26 cellular contexts compared by ENCODE assay signal in the genomic region with DNA sequence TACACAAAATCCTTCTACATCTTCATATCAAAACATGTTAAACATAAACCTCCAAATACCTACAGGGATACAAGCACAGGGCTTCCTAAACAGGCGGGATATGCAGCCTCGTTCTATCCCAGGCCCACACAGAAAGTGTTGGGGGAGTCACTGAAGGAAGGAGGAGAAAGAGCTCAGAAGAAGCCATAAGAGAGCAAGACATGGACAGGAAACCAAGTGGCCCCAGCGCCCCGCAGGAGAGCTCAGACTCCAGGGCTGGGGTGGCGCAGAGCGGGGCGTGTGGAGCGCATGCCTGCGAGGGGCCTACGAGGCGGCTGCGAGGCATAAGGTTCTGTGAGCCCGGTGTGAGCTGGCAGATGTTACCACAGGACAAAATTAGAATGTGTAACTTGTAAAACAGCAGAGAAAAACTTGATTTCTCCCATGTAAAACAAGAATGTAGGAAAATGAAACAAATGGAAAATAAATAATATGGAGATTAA. TPM values are rescaled to one million over a fixed set of nuclear protein-coding genes. Genes with fewer than 3 reads are reported as not detected.
DNase-seq lines count a peak whose midpoint lies in the region; ATAC-seq and FAIRE-seq lines count a peak whose summit lies in the region.
"Had no signal": no experiment of that assay in that cellular context is flagged by ENCODE, and none has a peak within 500 bp of the region (broad histone marks: within the 10 kb centered on the region; RNA-seq: fewer than 3 reads in every experiment).

No MANE protein-coding gene starts in this region.

- peaks cover 46% of the 10 kb centered on the region for H3K4me1 Mint-ChIP-seq in activated naive CD4-positive, alpha-beta T cell treated with anti-CD3 and anti-CD28 coated beads, Interleukin-2, amount 10 ng/mL, durations not matched to agents 7 days and 5 days
- peaks cover 0 to 40% (median 7%) of the 10 kb centered on the region in 4 donors for H3K4me1 Mint-ChIP-seq in CD4-positive, CD25-positive, alpha-beta regulatory T cell
- H3K4me1 Mint-ChIP-seq in T-cell (peaks cover 30 to 35% (median 31%) of the 10 kb centered on the region in 3 donors), immature natural killer cell (peaks cover 11 to 16% of the 10 kb centered on the region in 2 donors)

- WGBS in neuronal stem cell (ENCODE audit: extremely low coverage in 2 of 2, insufficient read length in 2 of 2, insufficient replicate concordance in 1 of 2), 2 donors: no CpG with 5 or more reads among the region's 13 CpGs

- H3K9me3 Mint-ChIP-seq in activated naive CD4-positive, alpha-beta T cell treated with anti-CD3 and anti-CD28 coated beads, Interleukin-2, amount 10 ng/mL, durations not matched to agents 7 days and 5 days: no peaks in the 10 kb centered on the region
- H3K9me3 Mint-ChIP-seq in CD4-positive, CD25-positive, alpha-beta regulatory T cell: no peaks in the 10 kb centered on the region
- H3K9me3 Mint-ChIP-seq in T-cell: no peaks in the 10 kb centered on the region
- H3K9me3 Mint-ChIP-seq in immature natural killer cell: no peaks in the 10 kb centered on the region
- H3K9me3 Mint-ChIP-seq: CD14-positive monocyte; effector memory CD8-positive, alpha-beta T cell had no signal

- peak overlapping the region; percentile 20 for H3K27ac Mint-ChIP-seq in activated naive CD4-positive, alpha-beta T cell treated with anti-CD3 and anti-CD28 coated beads, Interleukin-2, amount 10 ng/mL, durations not matched to agents 7 days and 5 days
- peak overlapping the region; percentile 71 to 98 (median 82) for H3K27ac Mint-ChIP-seq in CD4-positive, CD25-positive, alpha-beta regulatory T cell
- H3K27ac Mint-ChIP-seq in T-cell: peak overlapping the region; percentile 15 to 29
- H3K27ac Mint-ChIP-seq in immature natural killer cell: peak overlapping the region in 2 of 6 donors; percentile 46 to 65
- H3K27ac Mint-ChIP-seq: activated naive CD8-positive, alpha-beta T cell had no signal

- ATAC-seq in CD4-positive, CD25-positive, alpha-beta regulatory T cell (ENCODE audit: low read depth in 2 of 2): no peak
- ATAC-seq in T-cell (replicated peaks in 1 of 4): no peak
- ATAC-seq: effector memory CD8-positive, alpha-beta T cell; esophagus mucosa; HCT116; pancreas had no signal

- no peaks in the 10 kb centered on the region for H3K36me3 Mint-ChIP-seq in activated naive CD4-positive, alpha-beta T cell treated with anti-CD3 and anti-CD28 coated beads, Interleukin-2, amount 10 ng/mL, durations not matched to agents 7 days and 5 days
- no peaks in the 10 kb centered on the region for H3K36me3 Mint-ChIP-seq in CD4-positive, CD25-positive, alpha-beta regulatory T cell
- H3K36me3 Mint-ChIP-seq in T-cell (peaks cover 6% of the 10 kb centered on the region), immature natural killer cell (peaks cover 0 to 8% (median 0%) of the 10 kb centered on the region in 3 donors)
- H3K36me3 Mint-ChIP-seq: activated naive CD8-positive, alpha-beta T cell had no signal

- H2BK120ac ChIP-seq in neuronal stem cell (ENCODE audit: low read depth, low read length): no peak overlapping the region

- H3K9ac ChIP-seq in neuronal stem cell (ENCODE audit: low read depth, low read length, poor library complexity): no peak overlapping the region
- H3K9ac ChIP-seq: SK-N-SH had no signal

- H3K18ac ChIP-seq in neuronal stem cell (ENCODE audit: low read length): no peak overlapping the region

- peaks cover 30% of the 10 kb centered on the region for H3K4me1 ChIP-seq in CD4-positive, CD25-positive, alpha-beta regulatory T cell (ENCODE audit: control insufficient read depth, insufficient read depth, low read length, poor library complexity, severe bottlenecking)
- peaks cover 14 to 15% of the 10 kb centered on the region in 2 donors for H3K4me1 ChIP-seq in neuronal stem cell (ENCODE audit: control insufficient read depth in 2 of 2, insufficient read depth in 1 of 2, low read depth in 1 of 2, low read length in 2 of 2)

- DNase-seq in activated naive CD4-positive, alpha-beta T cell treated with anti-CD3 and anti-CD28 coated beads, Interleukin-2, amount 10 ng/mL, durations not matched to agents 7 days and 5 days: no peak
- no peak for DNase-seq in activated naive CD4-positive, alpha-beta T cell (lab: John Stamatoyannopoulos, UW)
- no peak for DNase-seq in CD4-positive, CD25-positive, alpha-beta regulatory T cell
- DNase-seq in T-cell (no peak), neuronal stem cell (ENCODE audit: low spot score) (no peak), pons (ENCODE audit: low spot score) (no peak), immature natural killer cell (no peak), HTR-8/SVneo (ENCODE audit: insufficient read length, low spot score) (no peak)
- DNase-seq: effector memory CD8-positive, alpha-beta T cell; gastrocnemius medialis; GF-D8; NCI-H1436; NCI-H2107; NCI-H510A; NK-92 treated with Interleukin-12 subunit alpha and Interleukin-12 subunit beta, amount 100 ng/mL, for 24 hours; SK-N-SH; stimulated activated CD8-positive, alpha-beta memory T cell treated with anti-CD3 and anti-CD28 coated beads, Interleukin-4, amount 100 ng/mL, for 48 hours; T-helper 9 cell; uterus had no signal

- H3K27me3 Mint-ChIP-seq in activated naive CD4-positive, alpha-beta T cell treated with anti-CD3 and anti-CD28 coated beads, Interleukin-2, amount 10 ng/mL, durations not matched to agents 7 days and 5 days: no peaks in the 10 kb centered on the region
- no peaks in the 10 kb centered on the region for H3K27me3 Mint-ChIP-seq in CD4-positive, CD25-positive, alpha-beta regulatory T cell
- H3K27me3 Mint-ChIP-seq in T-cell (no peaks in the 10 kb centered on the region), immature natural killer cell (ENCODE audit: low read depth in 3 of 3) (peaks cover 0 to 2% (median 0%) of the 10 kb centered on the region in 3 donors)
- H3K27me3 Mint-ChIP-seq: activated naive CD8-positive, alpha-beta T cell; effector memory CD8-positive, alpha-beta T cell had no signal

- H3K27ac ChIP-seq in CD4-positive, CD25-positive, alpha-beta regulatory T cell (ENCODE audit: insufficient read depth, low read length, poor library complexity, severe bottlenecking): no peak overlapping the region
- H3K27ac ChIP-seq in neuronal stem cell (replicated peaks; ENCODE audit: low read length): no peak overlapping the region
- H3K27ac ChIP-seq: uterus had no signal

- POLR2A ChIA-PET in T-cell (lab: Charles Lee): interaction anchor here in 1 of 2 donors (0.6 kb wide), 1 partner anchor 11 kb away, joined by 3 read pairs; no protein-coding TSS in a partner anchor

- H2BK12ac ChIP-seq in neuronal stem cell (ENCODE audit: low read length): peak overlapping the region; percentile 63

- H3K4me2 ChIP-seq in neuronal stem cell (ENCODE audit: insufficient read depth, low read length, poor library complexity, severe bottlenecking): no peak overlapping the region
- H3K4me2 ChIP-seq: SK-N-SH had no signal

- H3K27me3 ChIP-seq in CD4-positive, CD25-positive, alpha-beta regulatory T cell (ENCODE audit: control insufficient read depth, insufficient read depth, low read length): no peaks in the 10 kb centered on the region
- H3K27me3 ChIP-seq in neuronal stem cell (ENCODE audit: control insufficient read depth in 3 of 3, insufficient read depth in 3 of 3, low read depth in 1 of 3, low read length in 3 of 3): no peaks in the 10 kb centered on the region
- H3K27me3 ChIP-seq: gastrocnemius medialis, pancreas, uterus had no signal

- FAIRE-seq in HTR-8/SVneo (lab: Jason Lieb, UNC): no peak
- FAIRE-seq: keratinocyte, pancreas, RCC 7860 had no signal

- H3K14ac ChIP-seq in neuronal stem cell (ENCODE audit: low read length): no peak overlapping the region

- H3K4me3 ChIP-seq in CD4-positive, CD25-positive, alpha-beta regulatory T cell (ENCODE audit: low read depth, low read length): no peak overlapping the region
- no peak overlapping the region for H3K4me3 ChIP-seq in neuronal stem cell (ENCODE audit: low read length in 2 of 2)
- H3K4me3 ChIP-seq: gastrocnemius medialis, pancreas, uterus had no signal

- H2BK15ac ChIP-seq in neuronal stem cell (ENCODE audit: low read length): no peak overlapping the region

- no peaks in the 10 kb centered on the region for H3K79me1 ChIP-seq in neuronal stem cell (ENCODE audit: low read depth, low read length)

- H4K91ac ChIP-seq in neuronal stem cell (ENCODE audit: low read depth, low read length, poor library complexity): no peak overlapping the region

- no peak overlapping the region for H2BK5ac ChIP-seq in neuronal stem cell (ENCODE audit: low read length)

- no peak overlapping the region for H3K23ac ChIP-seq in neuronal stem cell (ENCODE audit: low read depth, low read length, poor library complexity)

- no peak overlapping the region for H4K8ac ChIP-seq in neuronal stem cell (ENCODE audit: low read depth, low read length)

- no peaks in the 10 kb centered on the region for H3K9me3 ChIP-seq in CD4-positive, CD25-positive, alpha-beta regulatory T cell (ENCODE audit: control insufficient read depth in 2 of 2, low read length in 2 of 2)
- H3K9me3 ChIP-seq in neuronal stem cell (replicated peaks in 1 of 2; ENCODE audit: control insufficient read depth in 2 of 2, insufficient read depth in 1 of 2, low read depth in 1 of 2, low read length in 2 of 2): no peaks in the 10 kb centered on the region
- H3K9me3 ChIP-seq: gastrocnemius medialis, pancreas, SK-N-SH, uterus had no signal

- H3K4ac ChIP-seq in neuronal stem cell (ENCODE audit: low read length): no peak overlapping the region

- CTCF ChIA-PET in activated naive CD4-positive, alpha-beta T cell treated with anti-CD3 and anti-CD28 coated beads, Interleukin-2, amount 10 ng/mL, durations not matched to agents 7 days and 5 days (lab: Charles Lee): interaction anchor here (1.2 kb wide), 1 partner anchor 17 kb away, joined by 4 read pairs; no protein-coding TSS in a partner anchor
- CTCF ChIA-PET in T-cell (lab: Charles Lee): no interaction called here

- no peak overlapping the region for H3K4me3 Mint-ChIP-seq in activated naive CD4-positive, alpha-beta T cell treated with anti-CD3 and anti-CD28 coated beads, Interleukin-2, amount 10 ng/mL, durations not matched to agents 7 days and 5 days
- peak overlapping the region in 3 of 4 donors; percentile 24 to 48 (median 24) for H3K4me3 Mint-ChIP-seq in CD4-positive, CD25-positive, alpha-beta regulatory T cell
- H3K4me3 Mint-ChIP-seq in T-cell (peak overlapping the region in 1 of 3 donors; percentile 91), immature natural killer cell (peak overlapping the region in 2 of 5 donors; percentile 41 to 46)
- H3K4me3 Mint-ChIP-seq: activated naive CD8-positive, alpha-beta T cell; CD14-positive monocyte had no signal

- H3K36me3 ChIP-seq in CD4-positive, CD25-positive, alpha-beta regulatory T cell (ENCODE audit: control insufficient read depth, insufficient read depth, low read length): no peaks in the 10 kb centered on the region
- peaks cover 8 to 27% of the 10 kb centered on the region in 2 donors for H3K36me3 ChIP-seq in neuronal stem cell (replicated peaks in 1 of 2; ENCODE audit: control insufficient read depth in 2 of 2, insufficient read depth in 2 of 2, low read length in 2 of 2)
- H3K36me3 ChIP-seq: pancreas, uterus had no signal

- H2AK5ac ChIP-seq in neuronal stem cell (ENCODE audit: low read depth, low read length): no peak overlapping the region

- no peak overlapping the region for H2AFZ ChIP-seq in neuronal stem cell (ENCODE audit: low read length)

RNA-seq across cellular contexts. Expression of gene FASN, which starts 11.0 kb away (rescaled TPM):
- 153 TPM for total RNA-seq in CD4-positive, CD25-positive, alpha-beta regulatory T cell
- under 1 TPM; 0.23 to 0.93 (median 0.59) TPM for polyA plus RNA-seq in CD4-positive, CD25-positive, alpha-beta regulatory T cell
- 100 to 1,000 TPM in 2 of 5 donors, 10 to 100 TPM in 3; 48.2 to 144 (median 52.5) TPM for total RNA-seq in T-cell
- polyA plus RNA-seq in neuronal stem cell (2013, experiment 1 of 2): 128 TPM
- polyA plus RNA-seq in neuronal stem cell (2013, experiment 2 of 2): 131 TPM
- 1 to 10 TPM in 1 of 3 donors, under 1 TPM in 2; 0.10 to 2.7 (median 0.23) TPM for polyA plus RNA-seq in immature natural killer cell

RNA-seq across cellular contexts. Expression of gene DUS1L, which starts 43.4 kb away (rescaled TPM):
- 128 TPM for total RNA-seq in CD4-positive, CD25-positive, alpha-beta regulatory T cell
- 10 to 100 TPM; 49.3 to 91.5 (median 62.3) TPM for polyA plus RNA-seq in CD4-positive, CD25-positive, alpha-beta regulatory T cell
- 100 to 1,000 TPM; 137 to 186 (median 177) TPM for total RNA-seq in T-cell
- 33.5 TPM for polyA plus RNA-seq in neuronal stem cell (2013, experiment 1 of 2)
- polyA plus RNA-seq in neuronal stem cell (2013, experiment 2 of 2): 31.8 TPM
- polyA plus RNA-seq in immature natural killer cell: 10 to 100 TPM; 61.7 to 85.3 (median 82.5) TPM

RNA-seq across cellular contexts. Expression of gene GPS1, which starts 57.3 kb away (rescaled TPM):
- 87.5 TPM for total RNA-seq in CD4-positive, CD25-positive, alpha-beta regulatory T cell
- polyA plus RNA-seq in CD4-positive, CD25-positive, alpha-beta regulatory T cell: 100 to 1,000 TPM; 128 to 170 (median 162) TPM
- 100 to 1,000 TPM in 2 of 5 donors, 10 to 100 TPM in 3; 75.3 to 117 (median 98.0) TPM for total RNA-seq in T-cell
- 67.9 TPM for polyA plus RNA-seq in neuronal stem cell (2013, experiment 1 of 2)
- 66.6 TPM for polyA plus RNA-seq in neuronal stem cell (2013, experiment 2 of 2)
- 100 to 1,000 TPM; 174 to 212 (median 183) TPM for polyA plus RNA-seq in immature natural killer cell

RNA-seq across cellular contexts. Expression of gene RFNG, which starts 57.4 kb away (rescaled TPM):
- 35.1 TPM for total RNA-seq in CD4-positive, CD25-positive, alpha-beta regulatory T cell
- polyA plus RNA-seq in CD4-positive, CD25-positive, alpha-beta regulatory T cell: 1 to 10 TPM; 3.2 to 5.6 (median 4.4) TPM
- total RNA-seq in T-cell: 10 to 100 TPM; 31.5 to 38.6 (median 35.2) TPM
- polyA plus RNA-seq in neuronal stem cell (2013, experiment 1 of 2): 25.7 TPM
- polyA plus RNA-seq in neuronal stem cell (2013, experiment 2 of 2): 26.2 TPM
- polyA plus RNA-seq in immature natural killer cell: 1 to 10 TPM; 2.2 to 3.7 (median 3.2) TPM
